In the genomic region with DNA sequence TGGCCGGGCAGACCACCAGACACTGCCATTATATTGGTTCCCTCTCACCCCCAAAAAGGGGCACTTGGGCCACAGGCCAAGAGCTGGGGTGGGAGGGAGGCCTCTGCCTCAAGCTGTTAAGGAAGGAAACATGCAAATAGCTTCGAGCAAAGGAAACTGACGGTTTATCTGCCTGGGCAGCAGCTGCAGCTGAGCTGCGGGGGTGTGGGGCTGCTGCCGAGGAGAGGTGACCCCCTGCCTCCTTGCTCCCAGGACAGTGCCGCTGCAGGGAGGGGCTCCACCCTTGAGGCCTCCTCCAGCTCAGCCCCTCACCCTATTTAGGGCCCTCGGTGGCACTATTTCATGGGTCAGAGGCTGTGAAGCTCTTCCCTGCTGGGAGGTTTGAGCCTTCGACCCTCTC, we compare ENCODE assay signal across 9 cellular contexts. TPM values are rescaled to one million over a fixed set of nuclear protein-coding genes. Genes with fewer than 3 reads are reported as not detected.
DNase-seq lines count a peak whose midpoint lies in the region; ATAC-seq and TF ChIP-seq lines count a peak whose summit lies in the region.
"Had no signal": no experiment of that assay in that cellular context is flagged by ENCODE, and none has a peak within 500 bp of the region (broad histone marks: within the 10 kb centered on the region; RNA-seq: fewer than 3 reads in every experiment).

No MANE protein-coding gene starts in this region.

- POLR2A ChIA-PET in OCI-LY7 (lab: Charles Lee): interaction anchor here (0.5 to 4.3 kb wide), 14 partner anchors 8 to 750 kb away, joined by 3 to 24 read pairs (median 4); a partner anchor contains a TSS

- H3F3A ChIP-seq in GM23248 (ENCODE audit: insufficient read depth): no peaks in the 10 kb centered on the region

- in situ Hi-C loops in GM23248 (cut with MboI): no loop called here

- CTCF ChIA-PET in OCI-LY7 (lab: Charles Lee; ENCODE audit: unreplicated experiment): interaction anchor here (0.6 to 1.9 kb wide), 5 partner anchors 8 to 97 kb away, joined by 3 to 5 read pairs (median 3); no protein-coding TSS in a partner anchor

- WGBS in lung, 2 donors: 34 to 36% methylated on average over 6 to 8 of the region's 8 CpGs
- 78 to 86% methylated on average over 7 to 8 of the region's 8 CpGs for WGBS in GM23248 (ENCODE audit: low coverage in 1 of 2, low lambda C conversion rate in 2 of 2, missing lambda C conversion rate in 2 of 2), 2 experiments

- no peaks in the 10 kb centered on the region for H3K9me2 ChIP-seq in OCI-LY7 (ENCODE audit: insufficient read depth, low read length)
- H3K9me2 ChIP-seq in GM23248 (ENCODE audit: insufficient read depth): no peaks in the 10 kb centered on the region

- ATAC-seq in GM19463 (IDR thresholded peaks at IDR 0.05; ENCODE audit: unreplicated experiment): peak; percentile 35
- no peak for ATAC-seq in lung (ENCODE audit: insufficient read depth, low FRiP score)
- ATAC-seq in HG03025 (IDR thresholded peaks at IDR 0.05; ENCODE audit: low FRiP score, unreplicated experiment): no peak

- H3K27me3 ChIP-seq in GM06990 (replicated peaks; ENCODE audit: control insufficient read depth, insufficient read depth, low read length): no peaks in the 10 kb centered on the region
- H3K27me3 ChIP-seq in lung (ENCODE audit: control insufficient read depth, insufficient read depth): no peaks in the 10 kb centered on the region
- H3K27me3 ChIP-seq in GM23248 (replicated peaks; ENCODE audit: insufficient read depth): no peaks in the 10 kb centered on the region

- DNase-seq in GM06990 (ENCODE audit: extremely low read depth, insufficient read length) (peak; percentile 69), OCI-LY7 (ENCODE audit: low spot score) (peak; percentile 90), lung (ENCODE audit: low spot score) (no peak), GM23248 (no peak), NCI-H1092 treated with DMSO at 0.1 percent for 48 hours (lab: John Stamatoyannopoulos, UW) (no peak)
- DNase-seq in activated CD4-positive, alpha-beta T cell treated with anti-CD3 and anti-CD28 coated beads, Interleukin-2, amount 50 U/mL, for 1 hour: no peak

- H3K79me2 ChIP-seq in OCI-LY7 (ENCODE audit: insufficient read depth, low read depth, low read length): peaks cover 35% of the 10 kb centered on the region
- H3K79me2 ChIP-seq in GM23248 (ENCODE audit: insufficient read depth): no peaks in the 10 kb centered on the region

- H3K36me3 ChIP-seq in GM06990 (ENCODE audit: control insufficient read depth, insufficient read depth, low read length) (peaks cover 29% of the 10 kb centered on the region), OCI-LY7 (ENCODE audit: insufficient read depth, low read length) (peaks cover 91% of the 10 kb centered on the region), lung (ENCODE audit: control insufficient read depth in 2 of 2, insufficient read depth in 2 of 2, low read length in 2 of 2) (peaks cover 7 to 43% of the 10 kb centered on the region in 2 donors), GM23248 (ENCODE audit: low read depth) (no peaks in the 10 kb centered on the region; the same call in 1 of the 2 replicates)

- H3K4me2 ChIP-seq in OCI-LY7 (ENCODE audit: low read length) (peak overlapping the region; percentile 100), GM23248 (ENCODE audit: unreplicated experiment) (no peak overlapping the region)

- H3K9ac ChIP-seq in GM23248: no peak overlapping the region

- intact Hi-C loops in OCI-LY7 (cut with micrococcal nuclease; ENCODE audit: unreplicated experiment): loop anchor here (1.0 to 10.0 kb wide), 5 partner anchors 46 to 606 kb away; a partner anchor contains a TSS

- no peak for TF ChIP-seq CTCF in GM06990 (IDR thresholded peaks at IDR 0.05; ENCODE audit: insufficient read depth, low read length, poor library complexity, severe bottlenecking)
- TF ChIP-seq CTCF in OCI-LY7 (conservative IDR thresholded peaks at IDR 0.05; ENCODE audit: low read length): no peak
- no peak for TF ChIP-seq CTCF in lung (IDR thresholded peaks at IDR 0.05; ENCODE audit: control extremely low read depth, extremely low read depth)

- H2AFZ ChIP-seq in OCI-LY7 (ENCODE audit: low read length): no peak overlapping the region
- H2AFZ ChIP-seq in GM23248: no peak overlapping the region

- no TSS peak for BruUV-seq in OCI-LY7 (replicated peaks; lab: Mats Ljungman, UMichigan)

- H3K27ac ChIP-seq in OCI-LY7 (ENCODE audit: low read depth, low read length, poor library complexity, severe bottlenecking) (peak overlapping the region; percentile 95), lung (ENCODE audit: low read depth in 1 of 2, low read length in 1 of 2) (peak overlapping the region in 1 of 2 donors; percentile 78), GM23248 (no peak overlapping the region)

- no peaks in the 10 kb centered on the region for H4K20me1 ChIP-seq in OCI-LY7 (ENCODE audit: insufficient read depth, low read length)
- H4K20me1 ChIP-seq in GM23248 (ENCODE audit: insufficient read depth): no peaks in the 10 kb centered on the region

- H3K4me1 ChIP-seq in OCI-LY7 (ENCODE audit: insufficient read depth, low read length, poor library complexity, severe bottlenecking) (peaks cover 67% of the 10 kb centered on the region), lung (ENCODE audit: control insufficient read depth in 2 of 2, insufficient read depth in 2 of 2, low read length in 2 of 2) (no peaks in the 10 kb centered on the region), GM23248 (ENCODE audit: insufficient read depth) (no peaks in the 10 kb centered on the region)

- H3K9me3 ChIP-seq in OCI-LY7 (ENCODE audit: low read length) (no peaks in the 10 kb centered on the region), lung (ENCODE audit: control insufficient read depth in 2 of 2, insufficient read depth in 1 of 2, low read length in 1 of 2) (no peaks in the 10 kb centered on the region), GM23248 (ENCODE audit: low read depth) (no peaks in the 10 kb centered on the region)

- H3K4me3 ChIP-seq in GM06990 (replicated peaks; ENCODE audit: low read depth, low read length) (peak overlapping the region; percentile 81), OCI-LY7 (ENCODE audit: low read depth, low read length, poor library complexity, severe bottlenecking) (peak overlapping the region; percentile 77), lung (peak overlapping the region; percentile 2), GM23248 (no peak overlapping the region)

RNA-seq across cellular contexts. Expression of a gene that starts 0.8 kb away (rescaled TPM):
- 186 and 197 TPM in 2 replicates for total RNA-seq in OCI-LY7 (2014; rRNA removed; shearing (Covaris generic))
- total RNA-seq in OCI-LY7 (2022) (260 and 268 TPM in 2 replicates), lung (10 to 100 TPM; 15.6 to 73.5 TPM)
- polyA plus RNA-seq in lung (100 to 1,000 TPM in 1 of 2 donors, 10 to 100 TPM in 1; 22.0 to 146 TPM), GM23248 (2016; fragmentation: Nextera tagmentation; extraction: Ambion mirVana) (0.76 and 0.80 TPM in 2 replicates)
- 0.25 and 0.97 TPM in 2 replicates for total RNA-seq in GM23248 (2014; rRNA removed; shearing (Covaris generic))
- total RNA-seq: RPMI7951 had no signal

RNA-seq across cellular contexts. Expression of a gene that starts 7.9 kb away (rescaled TPM):
- total RNA-seq in OCI-LY7 (2014; rRNA removed; shearing (Covaris generic)): 216 and 224 TPM in 2 replicates
- total RNA-seq in OCI-LY7 (2022): 145 and 169 TPM in 2 replicates
- 10 to 100 TPM; 64.9 to 82.4 TPM for total RNA-seq in lung
- 100 to 1,000 TPM in 1 of 2 donors, 10 to 100 TPM in 1; 63.2 to 110 TPM for polyA plus RNA-seq in lung
- total RNA-seq in GM23248 (2014; rRNA removed; shearing (Covaris generic)): 78.5 and 117 TPM in 2 replicates
- 63.0 and 67.9 TPM in 2 replicates for polyA plus RNA-seq in GM23248 (2016; fragmentation: Nextera tagmentation; extraction: Ambion mirVana)

RNA-seq across cellular contexts. Expression of a gene that starts 11.4 kb away (rescaled TPM):
- total RNA-seq in OCI-LY7 (2014; rRNA removed; shearing (Covaris generic)): 38.8 and 41.4 TPM in 2 replicates
- total RNA-seq in OCI-LY7 (2022) (58.0 and 78.9 TPM in 2 replicates), lung (100 to 1,000 TPM in 1 of 2 donors, 10 to 100 TPM in 1; 49.2 to 124 TPM)
- polyA plus RNA-seq in lung (100 to 1,000 TPM in 1 of 2 donors, 10 to 100 TPM in 1; 65.5 to 102 TPM), GM23248 (2016; fragmentation: Nextera tagmentation; extraction: Ambion mirVana) (551 and 556 TPM in 2 replicates)
- total RNA-seq in GM23248 (2014; rRNA removed; shearing (Covaris generic)): 320 and 357 TPM in 2 replicates

RNA-seq across cellular contexts. Expression of a gene that starts 35.4 kb away (rescaled TPM):
- total RNA-seq in OCI-LY7 (2014; rRNA removed; shearing (Covaris generic)): 11.7 and 17.4 TPM in 2 replicates
- total RNA-seq in OCI-LY7 (2022) (21.3 and 22.0 TPM in 2 replicates), lung (10 to 100 TPM; 36.5 to 38.3 TPM)
- polyA plus RNA-seq in lung (10 to 100 TPM; 18.7 to 24.1 TPM), GM23248 (2016; fragmentation: Nextera tagmentation; extraction: Ambion mirVana) (160 and 163 TPM in 2 replicates)
- 224 and 257 TPM in 2 replicates for total RNA-seq in GM23248 (2014; rRNA removed; shearing (Covaris generic))

RNA-seq across cellular contexts. Expression of a gene that starts 45.5 kb away (rescaled TPM):
- 63.2 and 92.8 TPM in 2 replicates for total RNA-seq in OCI-LY7 (2014; rRNA removed; shearing (Covaris generic))
- 104 and 113 TPM in 2 replicates for total RNA-seq in OCI-LY7 (2022)
- total RNA-seq in lung: 10 to 100 TPM; 49.0 to 92.3 TPM
- 100 to 1,000 TPM in 1 of 2 donors, 10 to 100 TPM in 1; 70.5 to 139 TPM for polyA plus RNA-seq in lung
- total RNA-seq in GM23248 (2014; rRNA removed; shearing (Covaris generic)): 21.9 and 22.9 TPM in 2 replicates
- polyA plus RNA-seq in GM23248 (2016; fragmentation: Nextera tagmentation; extraction: Ambion mirVana): 6.1 and 8.0 TPM in 2 replicates

Comparison
In these comparisons a context has a peak if more than half of its experiments do, and no peak if none do; other contexts are left out.
1. DNase-seq: peak in GM06990 (single experiment) and OCI-LY7 (single experiment); none in lung (single experiment), GM23248 (single experiment), NCI-H1092 treated with DMSO at 0.1 percent for 48 hours (single experiment) and activated CD4-positive, alpha-beta T cell treated with anti-CD3 and anti-CD28 coated beads, Interleukin-2, amount 50 U/mL, for 1 hour (single experiment).